Comparison of ENCODE assay signal across 7 cellular contexts in genomic region chr6:127539292-127539691, GRCh38. TPM values are rescaled to one million over a fixed set of nuclear protein-coding genes. Genes with fewer than 3 reads are reported as not detected.
DNase-seq lines count a peak whose midpoint lies in the region; ATAC-seq and TF ChIP-seq lines count a peak whose summit lies in the region.

No MANE protein-coding gene starts in this region.

- intact Hi-C loops in activated T-helper 1 cell treated with anti-CD3 and anti-CD28 coated beads, Interleukin-12 subunit alpha, Interleukin-12 subunit beta, Interleukin-2, Interleukin-4 antibody, amounts not matched to agents 30 ng/mL and 10 ng/mL and 1 ng/mL, durations not matched to agents 14 hours and 24 hours and 36 hours (cut with micrococcal nuclease), result loop anchor here (1.0 to 5.0 kb wide), 5 partner anchors 22 to 352 kb away; partner anchors contain the start of gene ECHDC1
- intact Hi-C loops in Right ventricle myocardium inferior (cut with DNase I), result loop anchor here (5.0 to 10.0 kb wide), 2 partner anchors 72 to 234 kb away; no protein-coding TSS in a partner anchor

- H3K4me1 Mint-ChIP-seq in activated T-helper 1 cell treated with anti-CD3 and anti-CD28 coated beads, Interleukin-12 subunit alpha, Interleukin-12 subunit beta, Interleukin-2, Interleukin-4 antibody, amounts not matched to agents 30 ng/mL and 10 ng/mL and 1 ng/mL, durations not matched to agents 14 hours and 24 hours and 36 hours (ENCODE audit: low read depth), result peaks cover 5% of the 10 kb centered on the region

- no peaks in the 10 kb centered on the region for H3K9me3 Mint-ChIP-seq in activated T-helper 1 cell treated with anti-CD3 and anti-CD28 coated beads, Interleukin-12 subunit alpha, Interleukin-12 subunit beta, Interleukin-2, Interleukin-4 antibody, amounts not matched to agents 30 ng/mL and 10 ng/mL and 1 ng/mL, durations not matched to agents 14 hours and 24 hours and 36 hours

- H3K27ac ChIP-seq in gastroesophageal sphincter, result no peak overlapping the region

- ATAC-seq in HG03025 (IDR thresholded peaks at IDR 0.05; ENCODE audit: low FRiP score, unreplicated experiment) (peak; percentile 51), gastroesophageal sphincter (no peak), Right ventricle myocardium inferior (no peak)

- TF ChIP-seq CTCF in GM13976 (IDR thresholded peaks at IDR 0.05; ENCODE audit: borderline replicate concordance, control extremely low read depth, extremely low read depth, insufficient read depth, missing control alignments), result peak; percentile 7
- peak; percentile 37 to 54 (median 46) for TF ChIP-seq CTCF in gastroesophageal sphincter (IDR thresholded peaks at IDR 0.05)

- H3K4me3 Mint-ChIP-seq in activated T-helper 1 cell treated with anti-CD3 and anti-CD28 coated beads, Interleukin-12 subunit alpha, Interleukin-12 subunit beta, Interleukin-2, Interleukin-4 antibody, amounts not matched to agents 30 ng/mL and 10 ng/mL and 1 ng/mL, durations not matched to agents 14 hours and 24 hours and 36 hours, result no peak overlapping the region

- WGBS in gastroesophageal sphincter (ENCODE audit: low coverage in 1 of 2), 2 donors, result 38 to 44% methylated on average over 2 of the region's 2 CpGs

- in situ Hi-C loops in GM13976 (cut with MboI; ENCODE audit: low sequenced_read_pairs, unreplicated experiment), result loop anchor here (5.0 to 25.0 kb wide), 2 partner anchors 77 to 227 kb away; no protein-coding TSS in a partner anchor

- peak; percentile 40 for DNase-seq in GM13976 (ENCODE audit: low spot score)
- DNase-seq in RKO (ENCODE audit: low spot score), result peak; percentile 64
- DNase-seq in iPS-NIHi11 (ENCODE audit: low spot score), result no peak
- DNase-seq in activated T-helper 1 cell treated with anti-CD3 and anti-CD28 coated beads, Interleukin-12 subunit alpha, Interleukin-12 subunit beta, Interleukin-2, Interleukin-4 antibody, amounts not matched to agents 30 ng/mL and 10 ng/mL and 1 ng/mL, durations not matched to agents 14 hours and 24 hours and 36 hours (ENCODE audit: low spot score), result no peak
- DNase-seq in Right ventricle myocardium inferior (ENCODE audit: missing footprints), result no peak

- H3K27me3 ChIP-seq in gastroesophageal sphincter, result no peaks in the 10 kb centered on the region

- TF ChIP-seq POLR2A in gastroesophageal sphincter (IDR thresholded peaks at IDR 0.05), result no peak

- no peaks in the 10 kb centered on the region for H3K36me3 Mint-ChIP-seq in activated T-helper 1 cell treated with anti-CD3 and anti-CD28 coated beads, Interleukin-12 subunit alpha, Interleukin-12 subunit beta, Interleukin-2, Interleukin-4 antibody, amounts not matched to agents 30 ng/mL and 10 ng/mL and 1 ng/mL, durations not matched to agents 14 hours and 24 hours and 36 hours (ENCODE audit: low read depth)

- H3K4me3 ChIP-seq in gastroesophageal sphincter, result no peak overlapping the region

- H3K27me3 Mint-ChIP-seq in activated T-helper 1 cell treated with anti-CD3 and anti-CD28 coated beads, Interleukin-12 subunit alpha, Interleukin-12 subunit beta, Interleukin-2, Interleukin-4 antibody, amounts not matched to agents 30 ng/mL and 10 ng/mL and 1 ng/mL, durations not matched to agents 14 hours and 24 hours and 36 hours (ENCODE audit: insufficient read depth), result peaks cover 17% of the 10 kb centered on the region

- H3K27ac Mint-ChIP-seq in activated T-helper 1 cell treated with anti-CD3 and anti-CD28 coated beads, Interleukin-12 subunit alpha, Interleukin-12 subunit beta, Interleukin-2, Interleukin-4 antibody, amounts not matched to agents 30 ng/mL and 10 ng/mL and 1 ng/mL, durations not matched to agents 14 hours and 24 hours and 36 hours, result no peak overlapping the region

- no peaks in the 10 kb centered on the region for H3K36me3 ChIP-seq in gastroesophageal sphincter

- no peaks in the 10 kb centered on the region for H3K9me3 ChIP-seq in gastroesophageal sphincter

- no peak for TF ChIP-seq EP300 in gastroesophageal sphincter (IDR thresholded peaks at IDR 0.05)

- H3K4me1 ChIP-seq in gastroesophageal sphincter, result no peaks in the 10 kb centered on the region

RNA-seq across cellular contexts. Expression of gene C6orf58, which starts 37.7 kb away (rescaled TPM):
- total RNA-seq in gastroesophageal sphincter (not detected), Right ventricle myocardium inferior (not detected)
- total RNA-seq in activated T-helper 1 cell treated with anti-CD3 and anti-CD28 coated beads, Interleukin-12 subunit alpha, Interleukin-12 subunit beta, Interleukin-2, Interleukin-4 antibody, amounts not matched to agents 30 ng/mL and 10 ng/mL and 1 ng/mL, durations not matched to agents 14 hours and 24 hours and 36 hours, result 0.16 TPM in 1 of 2 replicates, not detected in the other

Comparison
In these comparisons a context has a peak if more than half of its experiments do, and no peak if none do; other contexts are left out.
1. DNase-seq: peak in GM13976 (single experiment) and RKO (single experiment); none in iPS-NIHi11 (single experiment), activated T-helper 1 cell treated with anti-CD3 and anti-CD28 coated beads, Interleukin-12 subunit alpha, Interleukin-12 subunit beta, Interleukin-2, Interleukin-4 antibody, amounts not matched to agents 30 ng/mL and 10 ng/mL and 1 ng/mL, durations not matched to agents 14 hours and 24 hours and 36 hours (single experiment) and Right ventricle myocardium inferior (single experiment).